In the genomic region with DNA sequence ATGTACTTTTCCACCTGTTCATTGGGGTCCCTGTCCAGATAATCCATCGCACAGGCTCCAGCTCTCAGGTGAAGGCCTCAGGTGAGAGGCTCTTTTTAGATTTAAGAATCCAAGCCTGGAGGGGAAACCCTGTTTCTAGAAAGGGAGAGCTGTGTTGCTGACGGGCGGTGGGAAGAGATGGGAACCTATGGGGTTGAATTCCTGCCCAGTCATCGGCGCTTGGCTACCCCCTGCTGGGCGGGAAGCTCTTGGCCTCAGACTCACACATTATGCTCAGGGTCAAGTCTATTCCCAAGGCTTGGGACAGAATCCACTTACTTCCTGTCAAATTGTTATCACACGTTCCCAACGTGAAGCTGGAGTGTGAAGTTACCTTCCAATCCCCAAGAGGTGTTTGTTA, we compare ENCODE assay signal across 8 cellular contexts.
DNase-seq lines count a peak whose midpoint lies in the region; ATAC-seq and TF ChIP-seq lines count a peak whose summit lies in the region.

No MANE protein-coding gene starts in this region.

- DNase-seq in GM10266 (ENCODE audit: extremely low spot score) (peak; percentile 5), NCI-H446 treated with DMSO at 0.1 percent for 48 hours (lab: John Stamatoyannopoulos, UW) (peak; percentile 11), endodermal cell (peak; percentile 93), neural crest cell (ENCODE audit: low read depth, low spot score) (peak; percentile 58), middle frontal gyrus (ENCODE audit: extremely low spot score, low spot score) (no peak)
- DNase-seq in stimulated activated naive CD4-positive, alpha-beta T cell (lab: John Stamatoyannopoulos, UW): no peak
- DNase-seq in activated CD4-positive, alpha-beta T cell treated with anti-CD3 and anti-CD28 coated beads, Interleukin-2, amount 50 U/mL, for 48 hours: no peak

- H3K4me3 ChIP-seq in endodermal cell (ENCODE audit: low read length): no peak overlapping the region

- H3K4me1 Mint-ChIP-seq in endodermal cell (peaks cover 39% of the 10 kb centered on the region), neural crest cell (peaks cover 15% of the 10 kb centered on the region)

- 28 to 31% methylated on average over 4 to 8 of the region's 8 CpGs for WGBS in endodermal cell (ENCODE audit: insufficient coverage in 1 of 2, insufficient read length in 1 of 2), 2 experiments

- H3K27me3 Mint-ChIP-seq in endodermal cell (ENCODE audit: insufficient read depth) (no peaks in the 10 kb centered on the region), neural crest cell (ENCODE audit: low read depth) (no peaks in the 10 kb centered on the region)

- peak overlapping the region; percentile 40 for H3K27ac Mint-ChIP-seq in endodermal cell
- no peak overlapping the region for H3K27ac Mint-ChIP-seq in neural crest cell (ENCODE audit: unreplicated experiment)

- no peak overlapping the region for H3K9ac ChIP-seq in endodermal cell (ENCODE audit: extremely low read depth, low read length, poor library complexity, severe bottlenecking)

- TF ChIP-seq CTCF in GM10266 (IDR thresholded peaks at IDR 0.05; ENCODE audit: control insufficient read depth, insufficient read depth, low read depth, missing control alignments) (no peak), endodermal cell (conservative IDR thresholded peaks at IDR 0.05) (peak; percentile 44), neural crest cell (conservative IDR thresholded peaks at IDR 0.05) (peak; percentile 75)

- H3K9me3 Mint-ChIP-seq in endodermal cell (peaks cover 10% of the 10 kb centered on the region), neural crest cell (no peaks in the 10 kb centered on the region)

- no peaks in the 10 kb centered on the region for H3K36me3 ChIP-seq in endodermal cell (ENCODE audit: control insufficient read depth, insufficient read depth, low read length)

- ATAC-seq in HG02938 (IDR thresholded peaks at IDR 0.05; ENCODE audit: unreplicated experiment): no peak

- no peak overlapping the region for H3K27ac ChIP-seq in endodermal cell (ENCODE audit: low read depth, low read length)

- H3K4me3 Mint-ChIP-seq in endodermal cell (no peak overlapping the region), neural crest cell (no peak overlapping the region)

- H3K27me3 ChIP-seq in endodermal cell (ENCODE audit: control insufficient read depth, insufficient read depth, low read length, poor library complexity, severe bottlenecking): no peaks in the 10 kb centered on the region

- peaks cover 6% of the 10 kb centered on the region for H3K4me1 ChIP-seq in endodermal cell (ENCODE audit: control insufficient read depth, insufficient read depth, low read length)

- H3K9me3 ChIP-seq in endodermal cell (ENCODE audit: control insufficient read depth, low read length): peaks cover 22% of the 10 kb centered on the region

- H3K36me3 Mint-ChIP-seq in endodermal cell (ENCODE audit: low read depth) (peaks cover 8% of the 10 kb centered on the region), neural crest cell (ENCODE audit: low read depth) (no peaks in the 10 kb centered on the region)

Comparison
In these comparisons a context has a peak if more than half of its experiments do, and no peak if none do; other contexts are left out.
1. DNase-seq: peak in GM10266 (single experiment), NCI-H446 treated with DMSO at 0.1 percent for 48 hours (single experiment), endodermal cell (single experiment) and neural crest cell (single experiment); none in middle frontal gyrus (single experiment), stimulated activated naive CD4-positive, alpha-beta T cell (0 of 6) and activated CD4-positive, alpha-beta T cell treated with anti-CD3 and anti-CD28 coated beads, Interleukin-2, amount 50 U/mL, for 48 hours (0 of 2).